Comparison of ENCODE assay signal across 7 cellular contexts in genomic region chr11:87149782-87150181, GRCh38.
DNase-seq lines count a peak whose midpoint lies in the region; ATAC-seq, FAIRE-seq and TF ChIP-seq lines count a peak whose summit lies in the region.
"Not testable (repeated sequence)": the region's sequence is repeated elsewhere in the genome, so short reads cannot be mapped to it uniquely, and the experiment has no call there.

No MANE protein-coding gene starts in this region.

- TF ChIP-seq CTCF in Calu3 (IDR thresholded peaks at IDR 0.05; ENCODE audit: unreplicated experiment); VCaP (conservative IDR thresholded peaks at IDR 0.05); endothelial cell (IDR thresholded peaks at IDR 0.05; ENCODE audit: unreplicated experiment); HepG2 (CRISPR knock-in tag; IDR thresholded peaks at IDR 0.05); neural progenitor cell (IDR thresholded peaks at IDR 0.05); progenitor cell of endocrine pancreas (IDR thresholded peaks at IDR 0.05; ENCODE audit: unreplicated experiment): not testable (repeated sequence)

- FAIRE-seq in HepG2 (lab: Jason Lieb, UNC) = not testable (repeated sequence)

- H3K36me3 ChIP-seq in HepG2 (replicated peaks in 1 of 2; ENCODE audit: control insufficient read depth in 1 of 2, insufficient read depth in 2 of 2, low read length in 2 of 2); neural progenitor cell; subcutaneous abdominal adipose tissue (ENCODE audit: control insufficient read depth in 5 of 5, insufficient read depth in 5 of 5, low read length in 5 of 5): not testable (repeated sequence)

- H3K4me1 Mint-ChIP-seq in Calu3 (ENCODE audit: low read depth, unreplicated experiment) (peaks cover 34% of the 10 kb centered on the region), endothelial cell (ENCODE audit: unreplicated experiment) (peaks cover 30% of the 10 kb centered on the region), neural progenitor cell (peaks cover 22% of the 10 kb centered on the region)
- not testable (repeated sequence) for H3K4me1 Mint-ChIP-seq in progenitor cell of endocrine pancreas (ENCODE audit: low read depth)

- intact Hi-C loops in Calu3 (cut with micrococcal nuclease; ENCODE audit: unreplicated experiment); HepG2 (cut with micrococcal nuclease; ENCODE audit: unreplicated experiment): not testable (repeated sequence)

- not testable (repeated sequence) for ATAC-seq in HepG2

- not testable (repeated sequence) for BruUV-seq in Calu3 (replicated peaks; lab: Mats Ljungman, UMichigan); HepG2 (replicated peaks; lab: Mats Ljungman, UMichigan)

- CTCF ChIA-PET in Calu3 (lab: Charles Lee); HepG2 (lab: Yijun Ruan, JAX; ENCODE audit: low intra/inter-chr PET ratio, low total read pairs): not testable (repeated sequence)

- not testable (repeated sequence) for H3K4me3 Mint-ChIP-seq in Calu3 (ENCODE audit: low read depth, unreplicated experiment); endothelial cell (ENCODE audit: unreplicated experiment); neural progenitor cell; progenitor cell of endocrine pancreas (ENCODE audit: low read depth)

- not testable (repeated sequence) for H3K9me3 Mint-ChIP-seq in Calu3 (ENCODE audit: low read depth, unreplicated experiment); endothelial cell (ENCODE audit: unreplicated experiment); progenitor cell of endocrine pancreas (ENCODE audit: low read depth)
- peaks cover 19% of the 10 kb centered on the region for H3K9me3 Mint-ChIP-seq in neural progenitor cell

- peak overlapping the region; percentile 74 for H3K27ac ChIP-seq in VCaP
- not testable (repeated sequence) for H3K27ac ChIP-seq in HepG2 (ENCODE audit: extremely low read length, insufficient read depth, low read length)
- peak overlapping the region; percentile 87 for H3K27ac ChIP-seq in neural progenitor cell
- peak overlapping the region; percentile 43 for H3K27ac ChIP-seq in subcutaneous abdominal adipose tissue (ENCODE audit: low read depth, low read length)

- TF ChIP-seq POLR2A in HepG2 (IDR thresholded peaks at IDR 0.05; ENCODE audit: insufficient read depth in 1 of 2, low read depth in 2 of 2, low read length in 2 of 2) = not testable (repeated sequence)

- H3K79me2 ChIP-seq in HepG2 (ENCODE audit: insufficient read depth, low read length) = peaks cover 74% of the 10 kb centered on the region
- peaks cover 24% of the 10 kb centered on the region for H3K79me2 ChIP-seq in neural progenitor cell (ENCODE audit: low read depth)

- not testable (repeated sequence) for H3K9me3 ChIP-seq in HepG2 (ENCODE audit: low read length); neural progenitor cell (ENCODE audit: low read depth); subcutaneous abdominal adipose tissue (ENCODE audit: control insufficient read depth in 5 of 5, low read length in 5 of 5)

- not testable (repeated sequence) for H2AFZ ChIP-seq in HepG2 (ENCODE audit: low read length); neural progenitor cell (replicated peaks)

- POLR2A ChIA-PET in HepG2 (lab: Yijun Ruan, JAX) = not testable (repeated sequence)

- H3F3A ChIP-seq in neural progenitor cell (ENCODE audit: low read depth) = not testable (repeated sequence)

- DNase-seq in Calu3; endothelial cell (ENCODE audit: low spot score); HepG2 (ENCODE audit: low spot score); neural progenitor cell (ENCODE audit: low spot score); progenitor cell of endocrine pancreas (ENCODE audit: low spot score, unreplicated experiment): not testable (repeated sequence)

- not testable (repeated sequence) for H3K4me3 ChIP-seq in HepG2 (replicated peaks in 1 of 3; ENCODE audit: insufficient read depth in 1 of 3, low read depth in 2 of 3, low read length in 3 of 3); neural progenitor cell; subcutaneous abdominal adipose tissue (ENCODE audit: low read depth in 1 of 5, low read length in 5 of 5)

- not testable (repeated sequence) for H3K9ac ChIP-seq in HepG2 (ENCODE audit: insufficient read depth, low read depth, low read length); neural progenitor cell; subcutaneous abdominal adipose tissue (ENCODE audit: low read length in 5 of 5)

- not testable (repeated sequence) for H3K4me2 ChIP-seq in HepG2 (ENCODE audit: low read depth, low read length); neural progenitor cell

- peaks cover 31% of the 10 kb centered on the region for H3K4me1 ChIP-seq in HepG2 (ENCODE audit: insufficient read depth, low read length)
- H3K4me1 ChIP-seq in neural progenitor cell = peaks cover 36% of the 10 kb centered on the region
- peaks cover 0 to 30% (median 9%) of the 10 kb centered on the region in 5 donors for H3K4me1 ChIP-seq in subcutaneous abdominal adipose tissue (ENCODE audit: control insufficient read depth in 5 of 5, insufficient read depth in 5 of 5, low read length in 5 of 5)

- H4K20me1 ChIP-seq in HepG2 (ENCODE audit: insufficient read depth, low read length) = peaks cover 18% of the 10 kb centered on the region
- H4K20me1 ChIP-seq in neural progenitor cell (ENCODE audit: low read depth) = not testable (repeated sequence)

- H3K27me3 ChIP-seq in HepG2 (ENCODE audit: control insufficient read depth in 1 of 2, insufficient read depth in 2 of 2, low read length in 2 of 2); neural progenitor cell; subcutaneous abdominal adipose tissue (ENCODE audit: control insufficient read depth in 5 of 5, insufficient read depth in 4 of 5, low read length in 5 of 5): not testable (repeated sequence)

- in situ Hi-C loops in HepG2 (cut with HindIII; ENCODE audit: extremely low pct_ligation_motif_present, low pct_unique_long_range_greater_than_20kb) = not testable (repeated sequence)

- 86% methylated on average over 7 of the region's 7 CpGs for WGBS in HepG2 (ENCODE audit: low lambda C conversion rate)

- not testable (repeated sequence) for H3K36me3 Mint-ChIP-seq in Calu3 (ENCODE audit: insufficient read depth, unreplicated experiment); endothelial cell (ENCODE audit: low read depth, unreplicated experiment); progenitor cell of endocrine pancreas (ENCODE audit: insufficient read depth)
- peaks cover 16% of the 10 kb centered on the region for H3K36me3 Mint-ChIP-seq in neural progenitor cell

- TF ChIP-seq RAD21 in HepG2 (CRISPR knock-in tag; IDR thresholded peaks at IDR 0.05) = not testable (repeated sequence)

- peak overlapping the region; percentile 32 for H3K27ac Mint-ChIP-seq in Calu3 (ENCODE audit: unreplicated experiment)
- peak overlapping the region; percentile 87 for H3K27ac Mint-ChIP-seq in endothelial cell (ENCODE audit: unreplicated experiment)
- peak overlapping the region; percentile 19 for H3K27ac Mint-ChIP-seq in neural progenitor cell
- H3K27ac Mint-ChIP-seq in progenitor cell of endocrine pancreas = peak overlapping the region; percentile 74

- not testable (repeated sequence) for H3K27me3 Mint-ChIP-seq in Calu3 (ENCODE audit: unreplicated experiment); endothelial cell (ENCODE audit: unreplicated experiment); neural progenitor cell (ENCODE audit: insufficient read depth, low read depth); progenitor cell of endocrine pancreas

- TF ChIP-seq EP300 in HepG2 (IDR thresholded peaks at IDR 0.05; ENCODE audit: low read depth in 2 of 2, low read length in 2 of 2); HepG2 (CRISPR knock-in tag; IDR thresholded peaks at IDR 0.05; ENCODE audit: borderline replicate concordance): not testable (repeated sequence)

TF ChIP-seq in HepG2, 621 proteins besides CTCF, POLR2A, EP300 and RAD21:
- peak; percentile 54; the same call in 1 of the 2 replicates for TF ChIP-seq ZBTB33 (CRISPR knock-in tag; IDR thresholded peaks at IDR 0.05)
- TF ChIP-seq ZNF460 (CRISPR knock-in tag; IDR thresholded peaks at IDR 0.05; ENCODE audit: borderline replicate concordance) = peak; percentile 36; the same call in 1 of the 2 replicates
TF ChIP-seq in HepG2: peak in this region for 2; not testable (repeated sequence) for 619.

Comparison
In these comparisons a context has a peak if more than half of its experiments do, and no peak if none do; other contexts are left out.
1. H3K27ac Mint-ChIP-seq: peak in every context shown above with its lines; median percentile 87 in endothelial cell; 74 in progenitor cell of endocrine pancreas; 32 in Calu3; 19 in neural progenitor cell.